8 cellular contexts compared by ENCODE assay signal in the genomic region with DNA sequence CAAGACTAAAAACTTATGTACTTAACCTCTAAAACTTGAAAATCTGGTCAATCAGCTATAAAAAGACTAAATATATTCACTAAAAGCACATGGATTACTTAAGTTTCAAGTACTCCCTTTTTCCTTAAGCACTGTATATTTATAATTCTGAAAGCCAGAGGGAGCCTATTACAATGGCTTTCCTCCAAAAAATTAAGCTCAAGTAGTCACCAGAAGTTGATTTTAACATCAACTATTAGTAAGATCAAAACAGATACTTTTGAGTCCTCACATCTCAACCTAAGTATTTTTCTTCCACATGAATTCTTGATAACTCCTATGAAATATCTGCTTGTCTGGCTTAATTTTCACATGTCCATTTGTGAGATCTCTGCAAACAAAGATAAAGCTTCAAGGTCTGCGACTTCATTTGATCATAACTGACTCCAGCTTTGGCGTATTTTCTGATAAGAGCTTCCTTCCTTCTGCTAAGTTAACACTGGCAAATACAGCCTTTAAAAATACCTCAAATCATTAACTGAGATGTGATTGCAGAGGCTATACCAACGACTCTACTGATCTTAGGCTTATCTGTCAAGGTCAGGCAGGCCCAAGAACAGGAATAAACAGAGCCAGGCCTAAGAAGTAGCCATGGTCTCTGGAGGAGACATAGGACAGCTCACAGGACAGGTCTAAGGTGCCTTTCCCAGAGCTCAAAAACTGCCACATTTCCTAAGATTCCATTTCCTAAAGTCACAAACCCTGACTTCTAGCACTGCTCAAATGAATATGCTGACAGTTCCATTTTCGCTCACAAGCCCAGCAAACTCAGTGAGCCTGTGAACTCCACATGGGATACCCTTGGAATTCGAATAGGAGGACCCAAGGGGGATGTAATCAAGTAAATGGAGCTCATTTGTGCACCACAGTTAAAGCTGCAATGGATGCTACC. TPM values are rescaled to one million over a fixed set of nuclear protein-coding genes. Genes with fewer than 3 reads are reported as not detected.
DNase-seq lines count a peak whose midpoint lies in the region; ATAC-seq and TF ChIP-seq lines count a peak whose summit lies in the region.

No MANE protein-coding gene starts in this region.

- no peaks in the 10 kb centered on the region for H3K9me3 Mint-ChIP-seq in CD8-positive, alpha-beta T cell
- no peaks in the 10 kb centered on the region for H3K9me3 Mint-ChIP-seq in nephron

- no peak for TF ChIP-seq CTCF in CD8-positive, alpha-beta T cell (IDR thresholded peaks at IDR 0.05)
- TF ChIP-seq CTCF in OCI-LY7 (conservative IDR thresholded peaks at IDR 0.05; ENCODE audit: low read length) (no peak), nephron (IDR thresholded peaks at IDR 0.05; ENCODE audit: unreplicated experiment in 3 of 3) (no peak)

- H4K20me1 ChIP-seq in OCI-LY7 (ENCODE audit: insufficient read depth, low read length), result peaks cover 74% of the 10 kb centered on the region

- peak overlapping the region; percentile 92 for H3K4me2 ChIP-seq in OCI-LY7 (ENCODE audit: low read length)

- peaks cover 100% of the 10 kb centered on the region for H3K79me2 ChIP-seq in OCI-LY7 (ENCODE audit: insufficient read depth, low read depth, low read length)

- ATAC-seq in CD8-positive, alpha-beta T cell, result no peak

- H3K36me3 Mint-ChIP-seq in CD8-positive, alpha-beta T cell, result peaks cover 44% of the 10 kb centered on the region
- peaks cover 39% of the 10 kb centered on the region for H3K36me3 Mint-ChIP-seq in nephron (ENCODE audit: low read depth)

- POLR2A ChIA-PET in CD8-positive, alpha-beta T cell (lab: Charles Lee), result interaction anchor here (0.7 kb wide), 1 partner anchor 8 kb away, joined by 3 read pairs; no protein-coding TSS in a partner anchor
- POLR2A ChIA-PET in OCI-LY7 (lab: Charles Lee), result interaction anchor here (0.6 to 4.5 kb wide), 10 partner anchors 8 to 450 kb away, joined by 3 to 47 read pairs (median 4); a partner anchor contains a TSS

- H3K27me3 Mint-ChIP-seq in CD8-positive, alpha-beta T cell (ENCODE audit: low read depth), result no peaks in the 10 kb centered on the region
- no peaks in the 10 kb centered on the region for H3K27me3 Mint-ChIP-seq in nephron (ENCODE audit: low read depth)

- no peak overlapping the region for H3K4me3 Mint-ChIP-seq in CD8-positive, alpha-beta T cell
- H3K4me3 Mint-ChIP-seq in nephron, result peak overlapping the region in 1 of 3 experiments; percentile 30

- H3K27ac Mint-ChIP-seq in CD8-positive, alpha-beta T cell, result peak overlapping the region; percentile 83
- H3K27ac Mint-ChIP-seq in nephron, result peak overlapping the region; percentile 96 to 99 (median 96)

- BruUV-seq in OCI-LY7 (replicated peaks; lab: Mats Ljungman, UMichigan), result no TSS peak

- CTCF ChIA-PET in CD8-positive, alpha-beta T cell (lab: Charles Lee), result interaction anchor here (0.9 to 2.0 kb wide), 3 partner anchors 9 to 37 kb away, joined by 3 to 11 read pairs (median 7); no protein-coding TSS in a partner anchor
- CTCF ChIA-PET in OCI-LY7 (lab: Charles Lee; ENCODE audit: unreplicated experiment), result interaction anchor here (0.5 to 1.4 kb wide), 2 partner anchors 19 to 95 kb away, joined by 3 read pairs; no protein-coding TSS in a partner anchor

- H2AFZ ChIP-seq in OCI-LY7 (ENCODE audit: low read length), result no peak overlapping the region

- H3K27me3 ChIP-seq in CD8-positive, alpha-beta T cell (ENCODE audit: insufficient read depth, low read length), result no peaks in the 10 kb centered on the region

- H3K4me1 Mint-ChIP-seq in CD8-positive, alpha-beta T cell (ENCODE audit: low read depth), result peaks cover 69% of the 10 kb centered on the region
- H3K4me1 Mint-ChIP-seq in nephron, result peaks cover 63% of the 10 kb centered on the region

- H3K9me2 ChIP-seq in OCI-LY7 (ENCODE audit: insufficient read depth, low read length), result no peaks in the 10 kb centered on the region

- H3K9me3 ChIP-seq in CD8-positive, alpha-beta T cell (ENCODE audit: low read length), result no peaks in the 10 kb centered on the region
- peaks cover 7% of the 10 kb centered on the region; the same call in 1 of the 2 replicates for H3K9me3 ChIP-seq in OCI-LY7 (ENCODE audit: low read length)

- intact Hi-C loops in CD8-positive, alpha-beta T cell (cut with DNase I, micrococcal nuclease), result no loop called here
- intact Hi-C loops in OCI-LY7 (cut with micrococcal nuclease; ENCODE audit: unreplicated experiment), result loop anchor here (1.0 kb wide), 1 partner anchor 8 kb away; no protein-coding TSS in a partner anchor

- H3K4me3 ChIP-seq in CD8-positive, alpha-beta T cell (ENCODE audit: low read depth, low read length), result no peak overlapping the region
- peak overlapping the region; percentile 97 for H3K4me3 ChIP-seq in OCI-LY7 (ENCODE audit: low read depth, low read length, poor library complexity, severe bottlenecking)

- H3K27ac ChIP-seq in CD8-positive, alpha-beta T cell (ENCODE audit: low read depth, low read length), result no peak overlapping the region
- peak overlapping the region; percentile 55 for H3K27ac ChIP-seq in OCI-LY7 (ENCODE audit: low read depth, low read length, poor library complexity, severe bottlenecking)

- peaks cover 11% of the 10 kb centered on the region for H3K36me3 ChIP-seq in CD8-positive, alpha-beta T cell (ENCODE audit: insufficient read depth, low read length)
- peaks cover 99% of the 10 kb centered on the region for H3K36me3 ChIP-seq in OCI-LY7 (ENCODE audit: insufficient read depth, low read length)

- DNase-seq in CD8-positive, alpha-beta T cell, result no peak
- DNase-seq in OCI-LY7 (ENCODE audit: low spot score) (no peak), dermis blood vessel endothelial cell (peak; percentile 41), superior temporal gyrus (ENCODE audit: extremely low spot score) (no peak), NOMO-1 treated with dmso at 0.1 percent for 144 hours (lab: John Stamatoyannopoulos, UW; ENCODE audit: unreplicated experiment) (no peak), ureter (ENCODE audit: low spot score) (no peak), DMS53 (lab: John Stamatoyannopoulos, UW) (no peak)

- H3K4me1 ChIP-seq in CD8-positive, alpha-beta T cell (ENCODE audit: insufficient read depth, low read length), result peaks cover 22% of the 10 kb centered on the region
- H3K4me1 ChIP-seq in OCI-LY7 (ENCODE audit: insufficient read depth, low read length, poor library complexity, severe bottlenecking), result peaks cover 100% of the 10 kb centered on the region

RNA-seq across cellular contexts. Expression of a gene that starts 10.0 kb away (rescaled TPM):
- 10 to 100 TPM; 47.3 to 52.0 TPM for total RNA-seq in CD8-positive, alpha-beta T cell
- 183 and 204 TPM in 2 replicates for total RNA-seq in OCI-LY7 (2014; rRNA removed; shearing (Covaris generic))
- total RNA-seq in OCI-LY7 (2022), result 263 and 274 TPM in 2 replicates
- 97.3 and 135 TPM in 2 replicates for total RNA-seq in dermis blood vessel endothelial cell
- total RNA-seq in ureter, result 90.7 TPM

RNA-seq across cellular contexts. Expression of a gene that starts 10.2 kb away (rescaled TPM):
- total RNA-seq in CD8-positive, alpha-beta T cell, result 1 to 10 TPM; 4.5 to 4.7 TPM
- 46.6 and 47.8 TPM in 2 replicates for total RNA-seq in OCI-LY7 (2014; rRNA removed; shearing (Covaris generic))
- total RNA-seq in OCI-LY7 (2022), result 75.6 and 80.1 TPM in 2 replicates
- total RNA-seq in dermis blood vessel endothelial cell, result 8.5 and 21.5 TPM in 2 replicates
- total RNA-seq in ureter, result 15.1 TPM
